In genomic region chr11:120775986-120776682, GRCh38 we compare ENCODE assay signal across 34 cellular contexts.
DNase-seq lines count a peak whose midpoint lies in the region; TF ChIP-seq lines count a peak whose summit lies in the region.
"Had no signal": no experiment of that assay in that cellular context is flagged by ENCODE, and none has a peak within 500 bp of the region (broad histone marks: within the 10 kb centered on the region; RNA-seq: fewer than 3 reads in every experiment).

No MANE protein-coding gene starts in this region.

- H3K36me3 ChIP-seq in endodermal cell (ENCODE audit: control insufficient read depth, insufficient read depth, low read length): no peaks in the 10 kb centered on the region
- no peaks in the 10 kb centered on the region for H3K36me3 ChIP-seq in mesendoderm (ENCODE audit: control insufficient read depth, insufficient read depth, low read length)
- no peaks in the 10 kb centered on the region for H3K36me3 ChIP-seq in vagina
- H3K36me3 ChIP-seq in SK-N-SH (replicated peaks in 1 of 2; ENCODE audit: control insufficient read depth in 1 of 2, insufficient read depth in 2 of 2, low read length in 1 of 2): no peaks in the 10 kb centered on the region
- H3K36me3 ChIP-seq in effector memory CD4-positive, alpha-beta T cell (ENCODE audit: control insufficient read depth, insufficient read depth, low read length): no peaks in the 10 kb centered on the region
- H3K36me3 ChIP-seq: lower lobe of right lung, spleen had no signal

- no peaks in the 10 kb centered on the region for H3K79me2 ChIP-seq in mesendoderm (ENCODE audit: control insufficient read depth, insufficient read depth, low read length)
- no peaks in the 10 kb centered on the region for H3K79me2 ChIP-seq in SK-N-SH (ENCODE audit: insufficient read depth)

- no peak overlapping the region for H4K8ac ChIP-seq in mesendoderm (ENCODE audit: low read depth, low read length)

- intact Hi-C loops in vagina (cut with DNase I) (no loop called here), posterior cingulate gyrus (cut with DNase I) (no loop called here)

- no peaks in the 10 kb centered on the region for H4K20me1 ChIP-seq in SK-N-SH (ENCODE audit: insufficient read depth)

- H3K27me3 ChIP-seq in endodermal cell (ENCODE audit: control insufficient read depth, insufficient read depth, low read length, poor library complexity, severe bottlenecking) (no peaks in the 10 kb centered on the region), mesendoderm (ENCODE audit: insufficient read depth, low read length, poor library complexity) (no peaks in the 10 kb centered on the region), vagina (no peaks in the 10 kb centered on the region), SK-N-SH (ENCODE audit: insufficient read depth) (no peaks in the 10 kb centered on the region)
- H3K27me3 ChIP-seq in effector memory CD4-positive, alpha-beta T cell (replicated peaks; ENCODE audit: control insufficient read depth, insufficient read depth, low read length, poor library complexity, severe bottlenecking): no peaks in the 10 kb centered on the region
- H3K27me3 ChIP-seq: dorsolateral prefrontal cortex, testis had no signal

- TF ChIP-seq CTCF in endodermal cell (conservative IDR thresholded peaks at IDR 0.05) (no peak), vagina (IDR thresholded peaks at IDR 0.05) (no peak), SK-N-SH (IDR thresholded peaks at IDR 0.05) (no peak)

- peak overlapping the region; percentile 40 for H3K27ac ChIP-seq in endodermal cell (ENCODE audit: low read depth, low read length)
- H3K27ac ChIP-seq in mesendoderm (ENCODE audit: low read depth, low read length): no peak overlapping the region
- no peak overlapping the region for H3K27ac ChIP-seq in vagina
- peak overlapping the region in 1 of 2 experiments; percentile 28; a peak in 1 of 4 replicates for H3K27ac ChIP-seq in SK-N-SH (ENCODE audit: low read depth in 2 of 2, low read length in 1 of 2)
- no peak overlapping the region for H3K27ac ChIP-seq in effector memory CD4-positive, alpha-beta T cell (ENCODE audit: insufficient read depth, low read length, poor library complexity, severe bottlenecking)
- H3K27ac ChIP-seq: A549, dorsolateral prefrontal cortex, lower lobe of right lung, spleen, testis, VCaP had no signal

- no peaks in the 10 kb centered on the region for H3K9me2 ChIP-seq in SK-N-SH

- WGBS in endodermal cell (ENCODE audit: insufficient coverage in 1 of 2, insufficient read length in 1 of 2), 2 experiments: 71 to 86% methylated on average over 8 to 12 of the region's 12 CpGs
- no CpG with 5 or more reads among the region's 12 CpGs for WGBS in mesendoderm (ENCODE audit: extremely low coverage, insufficient coverage, low lambda C conversion rate)
- 40% methylated on average over 8 of the region's 12 CpGs for WGBS in SK-N-SH (ENCODE audit: low lambda C conversion rate)

- H3K36me3 Mint-ChIP-seq in endodermal cell (ENCODE audit: low read depth): no peaks in the 10 kb centered on the region
- H3K36me3 Mint-ChIP-seq: activated naive CD4-positive, alpha-beta T cell treated with anti-CD3 and anti-CD28 coated beads, Interleukin-2, amount 50 U/mL, for 24 hours; CD4-positive, CD25-positive, alpha-beta regulatory T cell; naive thymus-derived CD8-positive, alpha-beta T cell had no signal

- H3K4me2 ChIP-seq in mesendoderm (ENCODE audit: low read length): no peak overlapping the region
- H3K4me2 ChIP-seq in SK-N-SH: no peak overlapping the region
- H3K4me2 ChIP-seq: A549 had no signal

- DNase-seq in NCI-H82 (lab: John Stamatoyannopoulos, UW): peak; percentile 28
- DNase-seq in NCI-H82 treated with DMSO at 0.1 percent for 48 hours (lab: John Stamatoyannopoulos, UW; ENCODE audit: unreplicated experiment): no peak
- peak; percentile 77 for DNase-seq in endodermal cell
- peak; percentile 71 for DNase-seq in mesendoderm
- DNase-seq in vagina (ENCODE audit: extremely low spot score in 2 of 2): peak; percentile 58 to 70
- no peak for DNase-seq in posterior cingulate gyrus
- no peak for DNase-seq in SK-N-SH
- DNase-seq in effector memory CD4-positive, alpha-beta T cell: no peak
- DNase-seq: activated CD4-positive, alpha-beta T cell treated with anti-CD3 and anti-CD28 coated beads for 48 hours; AML-193; amygdala; CD4-positive, CD25-positive, alpha-beta regulatory T cell; DMS79 treated with DMSO at 0.1 percent for 48 hours; dorsolateral prefrontal cortex; GDM1; hypothalamus; KBM-7; kidney; lower lobe of right lung; naive thymus-derived CD8-positive, alpha-beta T cell; NCI-H1092; NCI-H2029; NCI-H2227 treated with DMSO at 0.1 percent for 48 hours; NCI-H526 treated with DMSO at 0.1 percent for 48 hours; right cardiac atrium; spleen; stimulated activated CD4-positive, alpha-beta T cell treated with anti-CD3 and anti-CD28 coated beads, Interleukin-2, amount 100 ng/mL, for 24 hours; T1000; testis had no signal

- H2AFZ ChIP-seq in SK-N-SH (ENCODE audit: low read depth): no peak overlapping the region

- no peaks in the 10 kb centered on the region for H3F3A ChIP-seq in SK-N-SH (replicated peaks; ENCODE audit: insufficient read depth)

- no peak overlapping the region for H3K4me3 Mint-ChIP-seq in endodermal cell
- H3K4me3 Mint-ChIP-seq: activated naive CD4-positive, alpha-beta T cell treated with anti-CD3 and anti-CD28 coated beads, Interleukin-2, amount 50 U/mL, for 24 hours; CD4-positive, CD25-positive, alpha-beta regulatory T cell; naive thymus-derived CD8-positive, alpha-beta T cell; stimulated activated naive CD8-positive, alpha-beta T cell treated with anti-CD3 and anti-CD28 coated beads, Interleukin-15, Interleukin-2, amounts not matched to agents 100 ng/mL and 50 ng/mL, for 24 hours had no signal

- CTCF ChIA-PET in SK-N-SH (lab: Yijun Ruan, JAX): interaction anchor here (0.6 to 1.7 kb wide), 6 partner anchors 10 to 32 kb away, joined by 3 to 5 read pairs (median 3); no protein-coding TSS in a partner anchor

- H2BK120ac ChIP-seq in mesendoderm (ENCODE audit: low read depth, low read length): no peak overlapping the region

- H3K79me1 ChIP-seq in mesendoderm (ENCODE audit: low read length): no peaks in the 10 kb centered on the region

- H2BK15ac ChIP-seq in mesendoderm (replicated peaks; ENCODE audit: low read depth): no peak overlapping the region

- H3K4me1 ChIP-seq in endodermal cell (ENCODE audit: control insufficient read depth, insufficient read depth, low read length): peaks cover 6% of the 10 kb centered on the region
- H3K4me1 ChIP-seq in mesendoderm (ENCODE audit: control insufficient read depth, low read depth, low read length): peaks cover 4% of the 10 kb centered on the region
- H3K4me1 ChIP-seq in vagina: no peaks in the 10 kb centered on the region
- H3K4me1 ChIP-seq in SK-N-SH (ENCODE audit: control insufficient read depth in 1 of 2, insufficient read depth in 2 of 2, low read depth in 1 of 2, low read length in 1 of 2): peaks cover 0 to 10% of the 10 kb centered on the region in 2 experiments; a peak in 2 of 4 replicates
- no peaks in the 10 kb centered on the region for H3K4me1 ChIP-seq in effector memory CD4-positive, alpha-beta T cell (ENCODE audit: control insufficient read depth, insufficient read depth, low read length, poor library complexity, severe bottlenecking)
- H3K4me1 ChIP-seq: A549, lower lobe of right lung, spleen had no signal

- peaks cover 8% of the 10 kb centered on the region for H3K9me3 ChIP-seq in endodermal cell (ENCODE audit: control insufficient read depth, low read length)
- H3K9me3 ChIP-seq in vagina: no peaks in the 10 kb centered on the region
- no peaks in the 10 kb centered on the region for H3K9me3 ChIP-seq in SK-N-SH
- H3K9me3 ChIP-seq in effector memory CD4-positive, alpha-beta T cell (ENCODE audit: control insufficient read depth, low read length): no peaks in the 10 kb centered on the region
- H3K9me3 ChIP-seq: A549, lower lobe of right lung, testis had no signal

- peaks cover 9% of the 10 kb centered on the region for H3K9me3 Mint-ChIP-seq in endodermal cell
- H3K9me3 Mint-ChIP-seq: activated naive CD4-positive, alpha-beta T cell treated with anti-CD3 and anti-CD28 coated beads, Interleukin-2, amount 50 U/mL, for 24 hours; activated T-helper 2 cell treated with anti-CD3 and anti-CD28 coated beads, Interferon-gamma antibody, Interleukin-2, Interleukin-4, amounts not matched to agents 10 μg/mL and 5 μg/mL and 100 μg/mL, durations not matched to agents 14 hours and 24 hours and 36 hours; stimulated activated naive CD8-positive, alpha-beta T cell treated with anti-CD3 and anti-CD28 coated beads, Interleukin-15, Interleukin-2, amounts not matched to agents 100 ng/mL and 50 ng/mL, for 24 hours had no signal

- no peak overlapping the region for H4K5ac ChIP-seq in mesendoderm (ENCODE audit: low read length)

- no peak overlapping the region for H3K56ac ChIP-seq in mesendoderm (ENCODE audit: low read length)

- H3K4me3 ChIP-seq in endodermal cell (ENCODE audit: low read length) (no peak overlapping the region), mesendoderm (ENCODE audit: low read length) (no peak overlapping the region), vagina (no peak overlapping the region), SK-N-SH (ENCODE audit: low read depth in 2 of 2, low read length in 1 of 2) (no peak overlapping the region)
- no peak overlapping the region for H3K4me3 ChIP-seq in effector memory CD4-positive, alpha-beta T cell (ENCODE audit: insufficient read depth, low read depth, low read length, poor library complexity, severe bottlenecking)
- H3K4me3 ChIP-seq: A549, dorsolateral prefrontal cortex, lower lobe of right lung, spleen, testis had no signal

- POLR2A ChIA-PET in SK-N-SH (lab: Yijun Ruan, JAX): no interaction called here

- TF ChIP-seq POLR2A in vagina (IDR thresholded peaks at IDR 0.05): no peak

- H2BK5ac ChIP-seq in mesendoderm (ENCODE audit: low read length): no peak overlapping the region

- H3K27ac Mint-ChIP-seq in endodermal cell: peak overlapping the region; percentile 84
- H3K27ac Mint-ChIP-seq: activated naive CD4-positive, alpha-beta T cell treated with anti-CD3 and anti-CD28 coated beads, Interleukin-2, amount 50 U/mL, for 24 hours; activated T-helper 2 cell treated with anti-CD3 and anti-CD28 coated beads, Interferon-gamma antibody, Interleukin-2, Interleukin-4, amounts not matched to agents 10 μg/mL and 5 μg/mL and 100 μg/mL, durations not matched to agents 14 hours and 24 hours and 36 hours; CD4-positive, CD25-positive, alpha-beta regulatory T cell; naive thymus-derived CD8-positive, alpha-beta T cell; stimulated activated naive CD8-positive, alpha-beta T cell treated with anti-CD3 and anti-CD28 coated beads, Interleukin-15, Interleukin-2, amounts not matched to agents 100 ng/mL and 50 ng/mL, for 24 hours had no signal

- no peak overlapping the region for H3K9ac ChIP-seq in endodermal cell (ENCODE audit: extremely low read depth, low read length, poor library complexity, severe bottlenecking)
- H3K9ac ChIP-seq in mesendoderm (ENCODE audit: low read length): no peak overlapping the region
- H3K9ac ChIP-seq in SK-N-SH: no peak overlapping the region

- no peak overlapping the region for H3K4ac ChIP-seq in mesendoderm (ENCODE audit: low read depth, low read length)

- no peak overlapping the region for H3K18ac ChIP-seq in mesendoderm (ENCODE audit: low read length)

- TF ChIP-seq RAD21 in SK-N-SH (IDR thresholded peaks at IDR 0.05; ENCODE audit: low read length): no peak

- H3K27me3 Mint-ChIP-seq in endodermal cell (ENCODE audit: insufficient read depth): no peaks in the 10 kb centered on the region

- H2AK5ac ChIP-seq in mesendoderm (ENCODE audit: low read length): no peak overlapping the region

- H3K23ac ChIP-seq in mesendoderm (ENCODE audit: low read length): no peak overlapping the region

- peaks cover 21% of the 10 kb centered on the region for H3K4me1 Mint-ChIP-seq in endodermal cell
- H3K4me1 Mint-ChIP-seq: activated naive CD4-positive, alpha-beta T cell treated with anti-CD3 and anti-CD28 coated beads, Interleukin-2, amount 50 U/mL, for 24 hours; CD4-positive, CD25-positive, alpha-beta regulatory T cell; naive thymus-derived CD8-positive, alpha-beta T cell had no signal

- TF ChIP-seq EP300 in SK-N-SH (IDR thresholded peaks at IDR 0.05; ENCODE audit: borderline replicate concordance in 1 of 2, low read depth in 1 of 2, low read length in 1 of 2): no peak

Comparison
In these comparisons a context has a peak if more than half of its experiments do, and no peak if none do; other contexts are left out.
1. DNase-seq: peak in NCI-H82 (single experiment), endodermal cell (single experiment), mesendoderm (single experiment) and vagina (2 of 2); none in NCI-H82 treated with DMSO at 0.1 percent for 48 hours (single experiment), posterior cingulate gyrus (0 of 10), SK-N-SH (single experiment) and effector memory CD4-positive, alpha-beta T cell (0 of 3).